8 cellular contexts compared by ENCODE assay signal in genomic region chr4:184471872-184472539, GRCh38. TPM values are rescaled to one million over a fixed set of nuclear protein-coding genes. Genes with fewer than 3 reads are reported as not detected.
DNase-seq lines count a peak whose midpoint lies in the region; ATAC-seq, FAIRE-seq and TF ChIP-seq lines count a peak whose summit lies in the region.

No MANE protein-coding gene starts in this region.

- intact Hi-C loops in heart left ventricle (cut with DNase I), result loop anchor here (2.0 to 10.0 kb wide), 15 partner anchors 47 to 187 kb away; partner anchors contain the start of genes CASP3 (in 3 of the 10) and PRIMPOL (in 3 of the 10)
- intact Hi-C loops in Right ventricle myocardium superior (cut with DNase I), result loop anchor here (5.0 to 10.0 kb wide), 2 partner anchors 85 to 187 kb away; no protein-coding TSS in a partner anchor
- intact Hi-C loops in K562 (cut with micrococcal nuclease), result loop anchor here (2.0 to 5.0 kb wide), 2 partner anchors 207 to 225 kb away; no protein-coding TSS in a partner anchor
- intact Hi-C loops in right lobe of liver (cut with DNase I), result loop anchor here in 1 of 2 donors (10.0 kb wide), 1 partner anchor 63 kb away; no protein-coding TSS in a partner anchor

- peaks cover 3% of the 10 kb centered on the region; the same call in 1 of the 2 replicates for H4K20me1 ChIP-seq in K562 (replicated peaks; ENCODE audit: control insufficient read depth, insufficient read depth, low read length)

- peak overlapping the region; percentile 95 for H3K4me2 ChIP-seq in K562 (ENCODE audit: insufficient read depth, low read length)

- POLR2A ChIA-PET in K562 (lab: Yijun Ruan, JAX), result no interaction called here

- H3K27me3 ChIP-seq in heart left ventricle (no peaks in the 10 kb centered on the region), K562 (ENCODE audit: control insufficient read depth in 2 of 2, insufficient read depth in 2 of 2, low read length in 2 of 2) (no peaks in the 10 kb centered on the region), right lobe of liver (no peaks in the 10 kb centered on the region)

- H3K4me3 ChIP-seq in heart left ventricle, result peak overlapping the region; percentile 44 to 100 (median 90)
- H3K4me3 ChIP-seq in K562, result peak overlapping the region; percentile 92
- H3K4me3 ChIP-seq in right lobe of liver, result peak overlapping the region; percentile 69 to 91 (median 84)

- H3K79me2 ChIP-seq in K562 (ENCODE audit: control insufficient read depth, insufficient read depth, low read length), result peaks cover 72% of the 10 kb centered on the region

- peak overlapping the region; percentile 88 to 100 (median 97) for H3K27ac ChIP-seq in heart left ventricle
- H3K27ac ChIP-seq in K562 (ENCODE audit: extremely low read depth, low read depth, low read length), result peak overlapping the region; percentile 93; the same call in 2 of the 3 replicates
- H3K27ac ChIP-seq in right lobe of liver, result peak overlapping the region; percentile 96 to 97 (median 97)
- peak overlapping the region; percentile 74 for H3K27ac ChIP-seq in temporal lobe (ENCODE audit: low read depth, low read length)

- CTCF ChIA-PET in K562 (lab: Yijun Ruan, JAX; ENCODE audit: low intra/inter-chr PET ratio), result no interaction called here

- no peaks in the 10 kb centered on the region for H3K9me1 ChIP-seq in K562 (ENCODE audit: control insufficient read depth, insufficient read depth, low read length)

- WGBS in heart left ventricle, 4 donors, result 9 to 16% (median 11%) methylated on average over 10 of the region's 10 CpGs
- WGBS in K562 (ENCODE audit: insufficient coverage, low coverage, missing lambda C conversion rate), result 35% methylated on average over 10 of the region's 10 CpGs
- WGBS in right lobe of liver (ENCODE audit: insufficient coverage, low coverage, low lambda C conversion rate, missing lambda C conversion rate), result 3% methylated on average over 10 of the region's 10 CpGs

- H3K9ac ChIP-seq in K562 (ENCODE audit: insufficient read depth in 1 of 2, low read depth in 2 of 2, low read length in 2 of 2), result peak overlapping the region; percentile 82 to 95; a peak in 3 of 4 replicates

- TF ChIP-seq CTCF in heart left ventricle (IDR thresholded peaks at IDR 0.05), result no peak
- no peak for TF ChIP-seq CTCF in K562 (IDR thresholded peaks at IDR 0.05 in 2 of 3, conservative IDR thresholded peaks at IDR 0.05 in 1 of 3; ENCODE audit: insufficient read depth in 2 of 3, low read depth in 1 of 3, low read length in 3 of 3)
- no peak for TF ChIP-seq CTCF in right lobe of liver (IDR thresholded peaks at IDR 0.05)

- TF ChIP-seq POLR2A in heart left ventricle (IDR thresholded peaks at IDR 0.05) (no peak), K562 (conservative IDR thresholded peaks at IDR 0.05) (no peak), right lobe of liver (IDR thresholded peaks at IDR 0.05) (no peak)

- H3K9me3 ChIP-seq in heart left ventricle (no peaks in the 10 kb centered on the region), K562 (replicated peaks; ENCODE audit: control insufficient read depth, insufficient read depth, low read depth, low read length) (no peaks in the 10 kb centered on the region), right lobe of liver (no peaks in the 10 kb centered on the region)

- TF ChIP-seq RAD21 in K562 (CRISPR knock-in tag; conservative IDR thresholded peaks at IDR 0.05 in 1 of 2, IDR thresholded peaks at IDR 0.05 in 1 of 2), result peak in 1 of 2 experiments; percentile 19; a peak in 1 of 4 replicates

- H3K4me1 ChIP-seq in heart left ventricle (peaks cover 7 to 71% (median 63%) of the 10 kb centered on the region in 12 donors), K562 (replicated peaks in 1 of 2; ENCODE audit: control insufficient read depth in 2 of 2, insufficient read depth in 2 of 2, low read length in 2 of 2) (peaks cover 18 to 22% of the 10 kb centered on the region in 2 experiments), right lobe of liver (peaks cover 0 to 56% (median 25%) of the 10 kb centered on the region in 4 donors)

- FAIRE-seq in K562 (lab: Jason Lieb, UNC), result peak; percentile 75

- no peak for TF ChIP-seq EP300 in K562 (IDR thresholded peaks at IDR 0.05; ENCODE audit: low read length)

- DNase-seq in heart left ventricle, result no peak
- DNase-seq in Right ventricle myocardium superior, result no peak
- DNase-seq in NCI-H748 (lab: John Stamatoyannopoulos, UW; ENCODE audit: unreplicated experiment), result peak; percentile 46
- peak in 2 of 4 experiments; percentile 18 to 32 for DNase-seq in K562 (ENCODE audit: extremely low read depth in 1 of 4, low spot score in 3 of 4)
- DNase-seq in right lobe of liver, result no peak
- DNase-seq in foreskin melanocyte, result no peak

- BruUV-seq in K562 (replicated peaks; lab: Mats Ljungman, UMichigan), result no TSS peak

- H2AFZ ChIP-seq in K562 (ENCODE audit: low read depth, low read length), result peak overlapping the region; percentile 89

- in situ Hi-C loops in K562 (cut with MboI), result no loop called here

- peaks cover 0 to 15% (median 0%) of the 10 kb centered on the region in 9 donors for H3K36me3 ChIP-seq in heart left ventricle
- H3K36me3 ChIP-seq in K562 (ENCODE audit: control insufficient read depth, insufficient read depth, low read length), result peaks cover 9% of the 10 kb centered on the region; the same call in 1 of the 3 replicates
- H3K36me3 ChIP-seq in right lobe of liver, result no peaks in the 10 kb centered on the region

- ATAC-seq in heart left ventricle (peak in 2 of 4 donors; percentile 1 to 2), Right ventricle myocardium superior (ENCODE audit: poor library complexity) (no peak), K562 (peak; percentile 3), right lobe of liver (peak in 1 of 4 donors; percentile 4), HG03025 (IDR thresholded peaks at IDR 0.05; ENCODE audit: low FRiP score, unreplicated experiment) (no peak)

TF ChIP-seq in K562, 482 proteins besides CTCF, POLR2A, EP300 and RAD21:
- TF ChIP-seq TBL1XR1 (IDR thresholded peaks at IDR 0.05; ENCODE audit: low read length in 2 of 2) (peak in 1 of 2 experiments; percentile 58; a peak in 1 of 4 replicates), ZNF586 (CRISPR knock-in tag; conservative IDR thresholded peaks at IDR 0.05) (no peak), NR2C2 (CRISPR knock-in tag; IDR thresholded peaks at IDR 0.05) (no peak), NR2C2 (tag; IDR thresholded peaks at IDR 0.05) (no peak), HMBOX1 (IDR thresholded peaks at IDR 0.05) (peak; percentile 32; the same call in 1 of the 2 replicates), MAFG (tag; conservative IDR thresholded peaks at IDR 0.05) (no peak)
TF ChIP-seq in K562: peak in this region for 2.

RNA-seq across cellular contexts. Expression of gene IRF2, which starts 2.3 kb away (rescaled TPM):
- 10 to 100 TPM; 21.7 to 47.2 (median 28.7) TPM for total RNA-seq in heart left ventricle
- polyA plus RNA-seq in heart left ventricle, result 10 to 100 TPM; 11.5 to 12.0 TPM
- 27.2 TPM for total RNA-seq in Right ventricle myocardium superior
- 15.6 and 19.2 TPM in 2 replicates for total RNA-seq in K562 (2011; cell fraction: chromatin; rRNA removed; ENCODE audit: low replicate concordance)
- total RNA-seq in K562 (2011; cell fraction: nucleolus; rRNA removed), result 10.3 and 10.7 TPM in 2 replicates
- 10.5 and 12.5 TPM in 2 replicates for total RNA-seq in K562 (2011; cell fraction: nucleoplasm; rRNA removed)
- 7.1 and 8.2 TPM in 2 replicates for total RNA-seq in K562 (2014; rRNA removed)
- total RNA-seq in K562 (2014; rRNA removed; fragmentation: Illumina TruSeq; extraction: Trizol), result 12.0 TPM in 2 replicates
- total RNA-seq in K562 (2015; rRNA removed; fragmentation: Illumina TruSeq; extraction: Trizol), result 9.9 and 10.2 TPM in 2 replicates
- 11.3 and 11.9 TPM in 2 replicates for total RNA-seq in K562 (2021)
- 11.3 and 15.3 TPM in 2 replicates for polyA plus RNA-seq in K562 (2011; rRNA removed)
- 11.6 and 13.5 TPM in 2 replicates for polyA plus RNA-seq in K562 (2011; cell fraction: cytosol; rRNA removed)
- polyA plus RNA-seq in K562 (2011; cell fraction: nucleus; rRNA removed), result 9.3 and 12.3 TPM in 2 replicates
- 10.6 and 13.8 TPM in 2 replicates for polyA plus RNA-seq in K562 (2012)
- 12.2 and 14.5 TPM in 2 replicates for polyA plus RNA-seq in K562 (2014; fragmentation: Illumina TruSeq; extraction: Trizol)
- 10 to 100 TPM in 1 of 2 experiments, 1 to 10 TPM in 1; 8.8 to 17.1 TPM for polyA plus RNA-seq in K562 (2014; fragmentation: Nextera tagmentation; extraction: Ambion mirVana)
- 8.4 and 9.4 TPM in 2 replicates for polyA plus RNA-seq in K562 (2014; rRNA removed)
- polyA minus RNA-seq in K562 (2011; rRNA and poly(A)+ RNA removed), result 18.1 and 18.7 TPM in 2 replicates
- 8.7 and 10.5 TPM in 2 replicates for polyA minus RNA-seq in K562 (2011; cell fraction: cytosol; rRNA and poly(A)+ RNA removed)
- polyA minus RNA-seq in K562 (2011; cell fraction: nucleus; rRNA and poly(A)+ RNA removed), result 7.4 and 19.0 TPM in 2 replicates
- total RNA-seq in right lobe of liver, result 10 to 100 TPM; 16.9 to 29.0 (median 21.3) TPM
- total RNA-seq in temporal lobe, result 6.4 TPM
